ENCODE assay signal across 8 cellular contexts in the genomic region with DNA sequence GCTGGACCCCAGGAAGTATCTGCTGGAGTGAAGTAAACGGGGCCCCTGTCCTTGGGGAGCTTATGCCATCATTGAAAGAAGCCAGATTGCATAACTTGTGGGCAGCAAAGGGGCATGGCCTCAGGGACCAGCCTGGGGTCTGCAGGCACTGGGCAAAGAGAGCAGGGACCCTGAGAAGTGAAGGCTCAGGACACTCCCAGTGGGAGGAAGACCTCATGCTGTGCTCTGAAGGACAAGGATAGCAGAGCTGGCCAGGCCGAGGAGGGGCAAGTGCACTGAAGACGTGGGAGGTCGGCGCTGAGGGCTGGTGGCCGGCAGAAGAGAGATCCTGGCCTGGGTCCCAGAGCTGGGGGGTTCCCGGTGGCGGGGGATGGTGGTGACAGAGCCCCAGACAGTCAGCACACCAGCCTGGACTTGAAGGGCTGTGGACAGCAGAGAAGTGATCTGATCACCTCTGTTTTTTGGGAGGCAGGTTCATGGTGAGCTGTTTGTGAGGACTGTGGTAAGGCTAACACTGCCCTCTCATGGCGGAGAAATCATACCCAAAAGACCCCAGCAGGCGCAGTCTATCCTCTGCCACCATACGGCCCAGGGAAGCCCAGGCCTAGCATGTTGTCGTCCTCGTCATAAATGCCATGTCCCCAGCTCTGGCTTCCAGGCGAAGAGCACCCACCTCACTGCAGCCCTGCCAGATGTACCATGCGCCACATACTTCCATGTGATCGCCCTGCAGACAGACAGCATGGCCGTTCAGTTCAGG. TPM values are rescaled to one million over a fixed set of nuclear protein-coding genes. Genes with fewer than 3 reads are reported as not detected.
DNase-seq lines count a peak whose midpoint lies in the region; ATAC-seq and TF ChIP-seq lines count a peak whose summit lies in the region.

No MANE protein-coding gene starts in this region.

- BruUV-seq in Calu3 (replicated peaks; lab: Mats Ljungman, UMichigan): no TSS peak

- TF ChIP-seq CTCF in Calu3 (IDR thresholded peaks at IDR 0.05; ENCODE audit: unreplicated experiment): peak; percentile 9

- H3K27me3 ChIP-seq in HUES48 (ENCODE audit: control insufficient read depth, insufficient read depth, low read length) (no peaks in the 10 kb centered on the region), right cardiac atrium (ENCODE audit: control insufficient read depth, insufficient read depth) (no peaks in the 10 kb centered on the region), aorta (ENCODE audit: control insufficient read depth in 1 of 2, insufficient read depth in 2 of 2, low read length in 1 of 2) (no peaks in the 10 kb centered on the region)

- H3K36me3 ChIP-seq in HUES48 (ENCODE audit: control insufficient read depth, insufficient read depth, low read length): no peaks in the 10 kb centered on the region
- no peaks in the 10 kb centered on the region for H3K36me3 ChIP-seq in aorta (ENCODE audit: control insufficient read depth in 1 of 2, insufficient read depth in 2 of 2, low read length in 1 of 2)

- H3K27ac ChIP-seq in HUES48 (ENCODE audit: low read depth, low read length): peak overlapping the region; percentile 51
- H3K27ac ChIP-seq in right cardiac atrium (ENCODE audit: low read length): no peak overlapping the region
- no peak overlapping the region for H3K27ac ChIP-seq in aorta (ENCODE audit: low read depth in 1 of 2, low read length in 2 of 2)

- WGBS in right cardiac atrium: 38% methylated on average over 17 of the region's 17 CpGs
- 52 to 56% methylated on average over 17 of the region's 17 CpGs for WGBS in aorta, 2 donors

- peaks cover 23% of the 10 kb centered on the region for H3K27me3 Mint-ChIP-seq in Calu3 (ENCODE audit: unreplicated experiment)

- no peak overlapping the region for H3K9ac ChIP-seq in HUES48 (ENCODE audit: low read depth, low read length)

- H3K9me3 ChIP-seq in HUES48 (ENCODE audit: control insufficient read depth, insufficient read depth, low read length) (no peaks in the 10 kb centered on the region), right cardiac atrium (ENCODE audit: control insufficient read depth, low read length) (no peaks in the 10 kb centered on the region), aorta (ENCODE audit: control insufficient read depth, low read length) (no peaks in the 10 kb centered on the region)

- H3K36me3 Mint-ChIP-seq in Calu3 (ENCODE audit: insufficient read depth, unreplicated experiment): peaks cover 5% of the 10 kb centered on the region

- no peaks in the 10 kb centered on the region for H3K9me3 Mint-ChIP-seq in Calu3 (ENCODE audit: low read depth, unreplicated experiment)

- H3K4me3 Mint-ChIP-seq in Calu3 (ENCODE audit: low read depth, unreplicated experiment): no peak overlapping the region

- ATAC-seq in right cardiac atrium (peak; percentile 39 to 50), aorta (ENCODE audit: low FRiP score) (peak; percentile 45)

- H3K4me3 ChIP-seq in HUES48 (ENCODE audit: low read depth, low read length): no peak overlapping the region
- H3K4me3 ChIP-seq in right cardiac atrium (ENCODE audit: low read length): no peak overlapping the region
- no peak overlapping the region for H3K4me3 ChIP-seq in aorta (ENCODE audit: low read length in 2 of 2)

- DNase-seq in Calu3 (peak; percentile 51), SW480 (ENCODE audit: low spot score) (peak; percentile 57), right cardiac atrium (peak in 1 of 3 donors; percentile 63), aorta (no peak), cortex of kidney (lab: John Stamatoyannopoulos, UW) (no peak), LoVo (ENCODE audit: low spot score) (no peak)
- DNase-seq in stimulated activated CD8-positive, alpha-beta memory T cell treated with anti-CD3 and anti-CD28 coated beads, Interleukin-4, amount 100 ng/mL, for 48 hours: no peak

- peaks cover 16% of the 10 kb centered on the region for H3K4me1 ChIP-seq in HUES48 (ENCODE audit: control insufficient read depth, insufficient read depth, low read length)
- no peaks in the 10 kb centered on the region for H3K4me1 ChIP-seq in right cardiac atrium (ENCODE audit: control insufficient read depth, insufficient read depth, low read length)
- no peaks in the 10 kb centered on the region for H3K4me1 ChIP-seq in aorta (ENCODE audit: control insufficient read depth in 1 of 2, insufficient read depth in 2 of 2, low read length in 2 of 2)

- H3K4me1 Mint-ChIP-seq in Calu3 (ENCODE audit: low read depth, unreplicated experiment): peaks cover 25% of the 10 kb centered on the region

- intact Hi-C loops in Calu3 (cut with micrococcal nuclease; ENCODE audit: unreplicated experiment) (loop anchor here (5.0 kb wide), 3 partner anchors 143 to 448 kb away; no protein-coding TSS in a partner anchor), right cardiac atrium (cut with DNase I) (loop anchor here (5.0 to 10.0 kb wide), 6 partner anchors 63 to 225 kb away; partner anchors contain the start of genes NKIRAS2 (in 2 of the 4) and HAP1 (in 1 of the 4)), aorta (cut with DNase I) (no loop called here)

- H3K27ac Mint-ChIP-seq in Calu3 (ENCODE audit: unreplicated experiment): no peak overlapping the region

- CTCF ChIA-PET in Calu3 (lab: Charles Lee): interaction anchor here (0.6 to 1.8 kb wide), 13 partner anchors 10 to 223 kb away, joined by 3 to 9 read pairs (median 3); partner anchors contain the start of genes FKBP10, JUP, NKIRAS2 and ODAD4

RNA-seq across cellular contexts. Expression of gene CNP, which starts 7.1 kb away (rescaled TPM):
- total RNA-seq in Calu3 (2022) (144 and 156 TPM in 2 replicates), right cardiac atrium (10 to 100 TPM; 37.1 to 41.1 (median 39.2) TPM), aorta (10 to 100 TPM; 50.2 to 59.3 TPM)
- polyA plus RNA-seq in right cardiac atrium (32.1 TPM), aorta (10 to 100 TPM; 15.5 to 36.4 TPM)

RNA-seq across cellular contexts. Expression of gene ODAD4, which starts 29.1 kb away (rescaled TPM):
- total RNA-seq in Calu3 (2022) (0.73 and 2.7 TPM in 2 replicates), right cardiac atrium (1 to 10 TPM in 2 of 4 donors, under 1 TPM in 2; 0.71 to 2.0 (median 1.2) TPM), aorta (1 to 10 TPM in 1 of 2 donors, under 1 TPM in 1; 0.81 to 1.4 TPM)
- polyA plus RNA-seq in right cardiac atrium (0.72 TPM), aorta (1 to 10 TPM; 2.4 to 3.8 TPM)

RNA-seq across cellular contexts. Expression of gene ACLY, which starts 40.8 kb away (rescaled TPM):
- total RNA-seq in Calu3 (2022) (258 and 265 TPM in 2 replicates), right cardiac atrium (10 to 100 TPM; 24.7 to 50.8 (median 38.4) TPM), aorta (100 to 1,000 TPM in 1 of 2 donors, 10 to 100 TPM in 1; 84.5 to 106 TPM)
- polyA plus RNA-seq in right cardiac atrium (23.0 TPM), aorta (10 to 100 TPM; 14.8 to 26.4 TPM)

RNA-seq across cellular contexts. Expression of gene DNAJC7, which starts 57.7 kb away (rescaled TPM):
- total RNA-seq in Calu3 (2022) (184 and 193 TPM in 2 replicates), right cardiac atrium (10 to 100 TPM; 56.2 to 81.5 (median 65.3) TPM), aorta (10 to 100 TPM; 68.2 to 84.2 TPM)
- polyA plus RNA-seq in right cardiac atrium (60.7 TPM), aorta (10 to 100 TPM; 74.3 to 74.4 TPM)

Comparison
In these comparisons a context has a peak if more than half of its experiments do, and no peak if none do; other contexts are left out.
1. DNase-seq: peak in Calu3 (single experiment) and SW480 (single experiment); none in aorta (0 of 2), cortex of kidney (single experiment), stimulated activated CD8-positive, alpha-beta memory T cell treated with anti-CD3 and anti-CD28 coated beads, Interleukin-4, amount 100 ng/mL, for 48 hours (single experiment) and LoVo (single experiment).
2. intact Hi-C loops: an anchor here in Calu3 (5.0 kb wide) and right cardiac atrium (5.0 to 10.0 kb wide); none called in aorta.